In genomic region chr7:50278120-50278519, GRCh38 we compare ENCODE assay signal across 9 cellular contexts. TPM values are rescaled to one million over a fixed set of nuclear protein-coding genes. Genes with fewer than 3 reads are reported as not detected.
"Had no signal": no experiment of that assay in that cellular context is flagged by ENCODE, and none has a peak within 500 bp of the region (broad histone marks: within the 10 kb centered on the region; RNA-seq: fewer than 3 reads in every experiment).

No MANE protein-coding gene starts in this region.

- H3K36me3 ChIP-seq: HAP-1 had no signal

- H3K4me3 Mint-ChIP-seq: HFFc6 had no signal

- H3K9ac ChIP-seq: GM23248 had no signal

- H3K27ac Mint-ChIP-seq: HFFc6 had no signal

- H3K4me1 ChIP-seq: HAP-1 had no signal

- ATAC-seq: HCT116 had no signal

- H3K27ac ChIP-seq: GM23248 had no signal

- H3K9me3 ChIP-seq: HAP-1 had no signal

- H2AFZ ChIP-seq: GM23248 had no signal

- FAIRE-seq: HTR-8/SVneo had no signal

- H3K4me3 ChIP-seq: GM23248, HAP-1 had no signal

- DNase-seq: GM23248, GOT3, H7, HFFc6, IMR-90 had no signal

RNA-seq across cellular contexts. Expression of gene IKZF1, which starts 26.4 kb away (rescaled TPM):
- total RNA-seq: GM23248, HFFc6, HT-29, IMR-90 had no signal
- polyA plus RNA-seq: GM23248, IMR-90 had no signal
